Comparison of ENCODE assay signal across 8 cellular contexts in the genomic region with DNA sequence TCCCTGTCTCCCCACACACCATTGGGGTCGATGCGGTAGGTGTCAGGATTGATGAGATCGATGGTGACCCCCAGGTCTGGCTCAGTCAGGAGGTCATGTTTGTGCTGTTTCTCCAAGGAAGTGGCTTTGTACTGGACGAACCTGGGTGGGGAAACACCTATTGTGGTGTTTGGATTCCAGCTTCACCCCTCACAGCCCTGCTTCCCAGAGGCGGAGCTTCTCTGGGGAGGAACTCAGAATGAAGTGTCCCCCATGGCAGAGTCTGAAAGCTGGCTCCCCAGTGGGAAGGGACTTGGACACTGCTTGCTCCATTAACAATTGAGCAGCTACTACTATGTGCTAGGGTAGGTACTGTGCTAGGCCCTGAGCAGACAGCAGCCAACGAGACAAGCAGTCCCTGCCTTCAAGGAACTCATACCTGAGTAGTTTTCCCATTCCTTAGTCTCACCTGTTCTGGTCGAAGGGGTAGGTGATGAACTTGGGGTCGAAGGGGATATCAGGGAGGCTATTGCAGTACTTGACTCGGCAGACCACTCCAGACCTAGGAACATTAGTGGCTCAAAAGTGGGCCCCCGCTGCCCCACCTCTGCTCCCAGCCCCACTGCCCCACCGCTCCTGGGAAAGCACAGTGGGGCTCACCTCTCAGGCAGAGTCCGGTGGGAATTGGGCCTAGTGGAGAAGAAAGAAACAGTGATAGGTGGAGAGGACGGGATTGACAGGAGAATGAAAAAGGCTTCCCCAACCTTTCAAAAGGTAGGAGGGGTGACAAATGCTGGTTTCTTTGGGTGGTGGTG. TPM values are rescaled to one million over a fixed set of nuclear protein-coding genes. Genes with fewer than 3 reads are reported as not detected.
DNase-seq lines count a peak whose midpoint lies in the region; ATAC-seq, FAIRE-seq and TF ChIP-seq lines count a peak whose summit lies in the region.

No MANE protein-coding gene starts in this region.

- peak overlapping the region; percentile 79 for H3K4me2 ChIP-seq in keratinocyte (ENCODE audit: control insufficient read depth, extremely low read depth, insufficient read depth, low read depth, low read length)

- peaks cover 43 to 46% of the 10 kb centered on the region in 2 experiments for H3K36me3 ChIP-seq in keratinocyte (ENCODE audit: control insufficient read depth in 2 of 2, extremely low read depth in 1 of 2, insufficient read depth in 2 of 2, low read length in 2 of 2)

- H3K27ac Mint-ChIP-seq in activated CD4-positive, alpha-beta T cell treated with anti-CD3 and anti-CD28 coated beads, Interleukin-2, amount 10 ng/mL, durations not matched to agents 7 days and 5 days = peak overlapping the region; percentile 99
- peak overlapping the region; percentile 98 for H3K27ac Mint-ChIP-seq in activated naive CD8-positive, alpha-beta T cell treated with anti-CD3 and anti-CD28 coated beads for 36 hours

- no peak for ATAC-seq in GM19324 (IDR thresholded peaks at IDR 0.05; ENCODE audit: low FRiP score, unreplicated experiment)

- no peaks in the 10 kb centered on the region for H3K9me3 ChIP-seq in keratinocyte (ENCODE audit: control insufficient read depth, low read depth, low read length)

- H3K9me3 Mint-ChIP-seq in activated CD4-positive, alpha-beta T cell treated with anti-CD3 and anti-CD28 coated beads, Interleukin-2, amount 10 ng/mL, durations not matched to agents 7 days and 5 days = no peaks in the 10 kb centered on the region
- no peaks in the 10 kb centered on the region for H3K9me3 Mint-ChIP-seq in activated naive CD8-positive, alpha-beta T cell treated with anti-CD3 and anti-CD28 coated beads for 36 hours

- H3K27me3 Mint-ChIP-seq in activated CD4-positive, alpha-beta T cell treated with anti-CD3 and anti-CD28 coated beads, Interleukin-2, amount 10 ng/mL, durations not matched to agents 7 days and 5 days = no peaks in the 10 kb centered on the region
- no peaks in the 10 kb centered on the region for H3K27me3 Mint-ChIP-seq in activated naive CD8-positive, alpha-beta T cell treated with anti-CD3 and anti-CD28 coated beads for 36 hours

- H3K4me3 ChIP-seq in keratinocyte (ENCODE audit: control insufficient read depth in 2 of 3, extremely low read depth in 1 of 3, insufficient read depth in 2 of 3, low read depth in 1 of 3, low read length in 3 of 3) = peak overlapping the region; percentile 60 to 78 (median 76)

- no peak for FAIRE-seq in keratinocyte (lab: Jason Lieb, UNC)

- CTCF ChIA-PET in activated CD4-positive, alpha-beta T cell treated with anti-CD3 and anti-CD28 coated beads, Interleukin-2, amount 10 ng/mL, durations not matched to agents 7 days and 5 days (lab: Charles Lee) = interaction anchor here (1.3 to 2.6 kb wide), 3 partner anchors 9 to 22 kb away, joined by 4 to 11 read pairs (median 7); no protein-coding TSS in a partner anchor

- H3K27ac ChIP-seq in keratinocyte (ENCODE audit: control insufficient read depth, insufficient read depth, low read length) (peak overlapping the region; percentile 92), temporal lobe (ENCODE audit: low read depth, low read length) (peak overlapping the region; percentile 94)

- peaks cover 44% of the 10 kb centered on the region for H3K36me3 Mint-ChIP-seq in activated CD4-positive, alpha-beta T cell treated with anti-CD3 and anti-CD28 coated beads, Interleukin-2, amount 10 ng/mL, durations not matched to agents 7 days and 5 days (ENCODE audit: low read depth)
- H3K36me3 Mint-ChIP-seq in activated naive CD8-positive, alpha-beta T cell treated with anti-CD3 and anti-CD28 coated beads for 36 hours = peaks cover 18% of the 10 kb centered on the region

- TF ChIP-seq CTCF in keratinocyte (optimal IDR thresholded peaks at IDR 0.05 in 1 of 3, IDR thresholded peaks at IDR 0.05 in 1 of 3, conservative IDR thresholded peaks at IDR 0.05 in 1 of 3; ENCODE audit: extremely low read depth in 1 of 3, insufficient read depth in 2 of 3, low read length in 3 of 3) = no peak
- no peak for TF ChIP-seq CTCF in GM13977 (IDR thresholded peaks at IDR 0.05; ENCODE audit: extremely low read depth, insufficient read depth, missing control alignments)

- dilution Hi-C loops in keratinocyte (cut with MboI; ENCODE audit: extremely low pct_ligation_motif_present, low sequenced_read_pairs) = no loop called here

- peaks cover 15% of the 10 kb centered on the region for H3K4me1 ChIP-seq in keratinocyte (ENCODE audit: control insufficient read depth, extremely low read depth, insufficient read depth, low read length)

- DNase-seq in activated CD4-positive, alpha-beta T cell treated with anti-CD3 and anti-CD28 coated beads, Interleukin-2, amount 10 ng/mL, durations not matched to agents 7 days and 5 days = no peak
- DNase-seq in activated CD4-positive, alpha-beta T cell treated with anti-CD3 and anti-CD28 coated beads for 4 hours = no peak
- DNase-seq in activated naive CD8-positive, alpha-beta T cell treated with anti-CD3 and anti-CD28 coated beads for 36 hours = no peak
- DNase-seq in keratinocyte (ENCODE audit: low read depth, low spot score) (no peak), GM13977 (ENCODE audit: low spot score) (no peak), NCI-H2029 treated with DMSO at 0.1 percent for 48 hours (lab: John Stamatoyannopoulos, UW) (no peak)

- POLR2A ChIA-PET in activated CD4-positive, alpha-beta T cell treated with anti-CD3 and anti-CD28 coated beads, Interleukin-2, amount 10 ng/mL, durations not matched to agents 7 days and 5 days (lab: Charles Lee) = interaction anchor here (1.8 kb wide), 1 partner anchor 46 kb away, joined by 10 read pairs; a partner anchor contains a TSS

- no peaks in the 10 kb centered on the region for H4K20me1 ChIP-seq in keratinocyte (ENCODE audit: control insufficient read depth, extremely low read depth, insufficient read depth, low read length)

- no peak overlapping the region for H2AFZ ChIP-seq in keratinocyte (ENCODE audit: control insufficient read depth, low read length)

- in situ Hi-C loops in GM13977 (cut with MboI; ENCODE audit: low pct_unique_long_range_greater_than_20kb, low sequenced_read_pairs, unreplicated experiment) = no loop called here

- peaks cover 20% of the 10 kb centered on the region for H3K79me2 ChIP-seq in keratinocyte (ENCODE audit: control insufficient read depth, insufficient read depth, low read length)

- no peaks in the 10 kb centered on the region for H3K27me3 ChIP-seq in keratinocyte (ENCODE audit: control insufficient read depth, extremely low read depth, insufficient read depth, low read length)

- H3K4me3 Mint-ChIP-seq in activated CD4-positive, alpha-beta T cell treated with anti-CD3 and anti-CD28 coated beads, Interleukin-2, amount 10 ng/mL, durations not matched to agents 7 days and 5 days = peak overlapping the region; percentile 86
- H3K4me3 Mint-ChIP-seq in activated naive CD8-positive, alpha-beta T cell treated with anti-CD3 and anti-CD28 coated beads for 36 hours = peak overlapping the region; percentile 99

- peaks cover 3% of the 10 kb centered on the region for H3K9me1 ChIP-seq in keratinocyte (ENCODE audit: control insufficient read depth, extremely low read depth, insufficient read depth, low read length)

- peaks cover 44% of the 10 kb centered on the region for H3K4me1 Mint-ChIP-seq in activated CD4-positive, alpha-beta T cell treated with anti-CD3 and anti-CD28 coated beads, Interleukin-2, amount 10 ng/mL, durations not matched to agents 7 days and 5 days
- peaks cover 28% of the 10 kb centered on the region for H3K4me1 Mint-ChIP-seq in activated naive CD8-positive, alpha-beta T cell treated with anti-CD3 and anti-CD28 coated beads for 36 hours

- H3K9ac ChIP-seq in keratinocyte (ENCODE audit: control insufficient read depth, extremely low read depth, insufficient read depth, low read length) = peak overlapping the region; percentile 95

RNA-seq across cellular contexts. Expression of a gene that starts 1.1 kb away (rescaled TPM):
- 10 to 100 TPM; 43.8 to 44.5 TPM for total RNA-seq in activated CD4-positive, alpha-beta T cell treated with anti-CD3 and anti-CD28 coated beads, Interleukin-2, amount 10 ng/mL, durations not matched to agents 7 days and 5 days
- 10 to 100 TPM; 43.6 to 44.0 TPM for total RNA-seq in activated naive CD8-positive, alpha-beta T cell treated with anti-CD3 and anti-CD28 coated beads for 36 hours
- polyA plus RNA-seq in keratinocyte = 30.7 to 53.3 TPM (median 39.4 TPM) in 3 replicates
- 42.1 TPM for polyA plus RNA-seq in keratinocyte (2011; ENCODE audit: low read depth)
- 37.7 and 48.7 TPM in 2 replicates for polyA plus RNA-seq in keratinocyte (2011; cell fraction: cytosol; rRNA removed)
- polyA plus RNA-seq in keratinocyte (2011; cell fraction: nucleus; rRNA removed) = 52.1 and 61.1 TPM in 2 replicates
- polyA plus RNA-seq in keratinocyte (2012; ENCODE audit: low replicate concordance) = 40.2 and 49.3 TPM in 2 replicates
- polyA minus RNA-seq in keratinocyte = 19.4 to 34.4 TPM (median 29.8 TPM) in 3 replicates
- 32.2 TPM for polyA minus RNA-seq in keratinocyte (2011; cell fraction: cytosol; rRNA and poly(A)+ RNA removed)
- 21.0 and 24.5 TPM in 2 replicates for polyA minus RNA-seq in keratinocyte (2011; cell fraction: nucleus; rRNA and poly(A)+ RNA removed)
- total RNA-seq in temporal lobe = 21.6 TPM

RNA-seq across cellular contexts. Expression of a gene that starts 1.4 kb away (rescaled TPM):
- total RNA-seq in activated CD4-positive, alpha-beta T cell treated with anti-CD3 and anti-CD28 coated beads, Interleukin-2, amount 10 ng/mL, durations not matched to agents 7 days and 5 days = 10 to 100 TPM; 34.9 to 40.1 TPM
- total RNA-seq in activated naive CD8-positive, alpha-beta T cell treated with anti-CD3 and anti-CD28 coated beads for 36 hours = 10 to 100 TPM; 23.3 to 26.8 TPM
- polyA plus RNA-seq in keratinocyte = 14.7 to 18.8 TPM (median 18.2 TPM) in 3 replicates
- 20.0 TPM for polyA plus RNA-seq in keratinocyte (2011; ENCODE audit: low read depth)
- polyA plus RNA-seq in keratinocyte (2011; cell fraction: cytosol; rRNA removed) = 18.8 and 23.9 TPM in 2 replicates
- 15.6 and 18.3 TPM in 2 replicates for polyA plus RNA-seq in keratinocyte (2011; cell fraction: nucleus; rRNA removed)
- 9.2 and 15.5 TPM in 2 replicates for polyA plus RNA-seq in keratinocyte (2012; ENCODE audit: low replicate concordance)
- polyA minus RNA-seq in keratinocyte = 18.8 to 47.0 TPM (median 20.1 TPM) in 3 replicates
- 17.8 TPM for polyA minus RNA-seq in keratinocyte (2011; cell fraction: cytosol; rRNA and poly(A)+ RNA removed)
- polyA minus RNA-seq in keratinocyte (2011; cell fraction: nucleus; rRNA and poly(A)+ RNA removed) = 6.0 and 8.5 TPM in 2 replicates
- 16.2 TPM for total RNA-seq in temporal lobe

RNA-seq across cellular contexts. Expression of a gene that starts 16.8 kb away (rescaled TPM):
- total RNA-seq in activated CD4-positive, alpha-beta T cell treated with anti-CD3 and anti-CD28 coated beads, Interleukin-2, amount 10 ng/mL, durations not matched to agents 7 days and 5 days = 10 to 100 TPM; 92.5 to 93.4 TPM
- 10 to 100 TPM; 15.5 to 15.6 TPM for total RNA-seq in activated naive CD8-positive, alpha-beta T cell treated with anti-CD3 and anti-CD28 coated beads for 36 hours
- polyA plus RNA-seq in keratinocyte = 10.4 to 14.2 TPM (median 12.8 TPM) in 3 replicates
- 66.8 TPM for polyA plus RNA-seq in keratinocyte (2011; ENCODE audit: low read depth)
- polyA plus RNA-seq in keratinocyte (2011; cell fraction: cytosol; rRNA removed) = 11.3 and 17.9 TPM in 2 replicates
- polyA plus RNA-seq in keratinocyte (2011; cell fraction: nucleus; rRNA removed) = 93.2 and 153 TPM in 2 replicates
- 35.1 and 305 TPM in 2 replicates for polyA plus RNA-seq in keratinocyte (2012; ENCODE audit: low replicate concordance)
- polyA minus RNA-seq in keratinocyte = 6.3 to 18.5 TPM (median 9.8 TPM) in 3 replicates
- 40.3 TPM for polyA minus RNA-seq in keratinocyte (2011; cell fraction: cytosol; rRNA and poly(A)+ RNA removed)
- polyA minus RNA-seq in keratinocyte (2011; cell fraction: nucleus; rRNA and poly(A)+ RNA removed) = 35.3 and 40.7 TPM in 2 replicates
- 2.0 TPM for total RNA-seq in temporal lobe

RNA-seq across cellular contexts. Expression of a gene that starts 22.7 kb away (rescaled TPM):
- total RNA-seq in activated CD4-positive, alpha-beta T cell treated with anti-CD3 and anti-CD28 coated beads, Interleukin-2, amount 10 ng/mL, durations not matched to agents 7 days and 5 days = 10 to 100 TPM; 74.4 to 77.9 TPM
- total RNA-seq in activated naive CD8-positive, alpha-beta T cell treated with anti-CD3 and anti-CD28 coated beads for 36 hours = 10 to 100 TPM; 29.1 to 40.0 TPM
- polyA plus RNA-seq in keratinocyte = 3.6 to 6.4 TPM (median 5.2 TPM) in 3 replicates
- polyA plus RNA-seq in keratinocyte (2011; ENCODE audit: low read depth) = 2.9 TPM
- polyA plus RNA-seq in keratinocyte (2011; cell fraction: cytosol; rRNA removed) = 2.6 and 2.8 TPM in 2 replicates
- polyA plus RNA-seq in keratinocyte (2011; cell fraction: nucleus; rRNA removed) = 20.5 and 27.7 TPM in 2 replicates
- 4.8 and 12.2 TPM in 2 replicates for polyA plus RNA-seq in keratinocyte (2012; ENCODE audit: low replicate concordance)
- 6.0 to 50.0 TPM (median 6.2 TPM) in 3 replicates for polyA minus RNA-seq in keratinocyte
- polyA minus RNA-seq in keratinocyte (2011; cell fraction: cytosol; rRNA and poly(A)+ RNA removed) = 9.0 TPM
- polyA minus RNA-seq in keratinocyte (2011; cell fraction: nucleus; rRNA and poly(A)+ RNA removed) = 12.6 and 12.8 TPM in 2 replicates
- total RNA-seq in temporal lobe = 20.2 TPM

RNA-seq across cellular contexts. Expression of a gene that starts 45.9 kb away (rescaled TPM):
- 1,000 to 10,000 TPM; 2,465 to 3,009 TPM for total RNA-seq in activated CD4-positive, alpha-beta T cell treated with anti-CD3 and anti-CD28 coated beads, Interleukin-2, amount 10 ng/mL, durations not matched to agents 7 days and 5 days
- 1,000 to 10,000 TPM; 3,164 to 3,181 TPM for total RNA-seq in activated naive CD8-positive, alpha-beta T cell treated with anti-CD3 and anti-CD28 coated beads for 36 hours
- polyA plus RNA-seq in keratinocyte = 1,323 to 2,302 TPM (median 1,614 TPM) in 3 replicates
- polyA plus RNA-seq in keratinocyte (2011; ENCODE audit: low read depth) = 343 TPM
- polyA plus RNA-seq in keratinocyte (2011; cell fraction: cytosol; rRNA removed) = 1,568 and 2,617 TPM in 2 replicates
- polyA plus RNA-seq in keratinocyte (2011; cell fraction: nucleus; rRNA removed) = 776 and 828 TPM in 2 replicates
- polyA plus RNA-seq in keratinocyte (2012; ENCODE audit: low replicate concordance) = 2,774 and 3,181 TPM in 2 replicates
- 1,316 to 1,952 TPM (median 1,376 TPM) in 3 replicates for polyA minus RNA-seq in keratinocyte
- 2,828 TPM for polyA minus RNA-seq in keratinocyte (2011; cell fraction: cytosol; rRNA and poly(A)+ RNA removed)
- polyA minus RNA-seq in keratinocyte (2011; cell fraction: nucleus; rRNA and poly(A)+ RNA removed) = 277 and 290 TPM in 2 replicates
- total RNA-seq in temporal lobe = 57.5 TPM

Comparison
In these comparisons a context has a peak if more than half of its experiments do, and no peak if none do; other contexts are left out.
1. RNA of a gene that starts 16.8 kb away (total RNA-seq): 92.5 to 93.4 TPM in activated CD4-positive, alpha-beta T cell treated with anti-CD3 and anti-CD28 coated beads, Interleukin-2, amount 10 ng/mL, durations not matched to agents 7 days and 5 days; 15.5 to 15.6 TPM in activated naive CD8-positive, alpha-beta T cell treated with anti-CD3 and anti-CD28 coated beads for 36 hours and 2.0 TPM in temporal lobe (single experiment); every median in the first group is over 4 times any median in the second.